In the genomic region with DNA sequence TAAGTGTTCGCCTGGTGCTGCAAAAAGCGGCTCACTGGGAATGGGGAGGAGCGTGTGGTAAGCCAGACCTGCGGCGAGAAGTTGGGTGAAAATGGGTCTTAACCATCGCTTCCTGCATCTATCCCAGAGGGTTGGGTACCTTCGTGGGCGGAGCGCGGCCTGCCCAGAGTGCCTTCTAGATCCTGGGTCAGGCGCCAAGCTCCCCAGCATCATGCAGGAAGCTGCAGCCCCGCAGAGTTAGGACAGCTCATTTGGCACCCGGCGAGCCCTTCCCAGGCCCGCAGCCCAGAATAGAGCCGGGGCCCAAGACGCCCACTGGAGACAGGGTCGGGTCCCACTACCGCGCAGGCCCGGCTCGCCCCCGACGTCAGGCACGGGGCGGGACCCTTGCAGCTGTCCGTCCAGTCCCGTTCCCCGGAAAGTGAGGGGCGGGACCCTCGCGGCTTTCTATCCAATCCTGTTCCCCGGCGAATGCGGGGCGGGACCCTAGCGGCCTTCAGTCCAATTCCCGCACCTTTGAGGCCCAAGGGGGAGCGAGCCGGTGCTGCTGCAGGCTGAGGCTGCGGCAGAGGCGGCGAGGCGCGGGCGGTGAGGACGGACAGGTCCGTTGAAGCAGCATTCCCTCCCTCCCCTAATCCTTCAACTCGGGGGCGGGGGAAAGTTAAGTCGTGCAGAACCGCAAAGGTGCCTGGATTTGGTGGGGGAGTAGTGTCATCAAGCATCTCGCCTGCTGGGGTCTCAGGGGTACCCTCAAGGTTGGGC, we compare ENCODE assay signal across 8 cellular contexts.
A peak's percentile ranks its signal among the peaks of the same experiment; 100 is the strongest.
DNase-seq lines count a peak whose midpoint lies in the region; ATAC-seq and TF ChIP-seq lines count a peak whose summit lies in the region.

A gene with protein sequence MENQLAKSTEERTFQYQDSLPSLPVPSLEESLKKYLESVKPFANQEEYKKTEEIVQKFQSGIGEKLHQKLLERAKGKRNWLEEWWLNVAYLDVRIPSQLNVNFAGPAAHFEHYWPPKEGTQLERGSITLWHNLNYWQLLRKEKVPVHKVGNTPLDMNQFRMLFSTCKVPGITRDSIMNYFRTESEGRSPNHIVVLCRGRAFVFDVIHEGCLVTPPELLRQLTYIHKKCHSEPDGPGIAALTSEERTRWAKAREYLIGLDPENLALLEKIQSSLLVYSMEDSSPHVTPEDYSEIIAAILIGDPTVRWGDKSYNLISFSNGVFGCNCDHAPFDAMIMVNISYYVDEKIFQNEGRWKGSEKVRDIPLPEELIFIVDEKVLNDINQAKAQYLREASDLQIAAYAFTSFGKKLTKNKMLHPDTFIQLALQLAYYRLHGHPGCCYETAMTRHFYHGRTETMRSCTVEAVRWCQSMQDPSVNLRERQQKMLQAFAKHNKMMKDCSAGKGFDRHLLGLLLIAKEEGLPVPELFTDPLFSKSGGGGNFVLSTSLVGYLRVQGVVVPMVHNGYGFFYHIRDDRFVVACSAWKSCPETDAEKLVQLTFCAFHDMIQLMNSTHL (plus strand): TSS at position 499 of the 762 bp plus-strand sequence. CDS start 3,405 bp downstream, outside the sequence.

- H3K4me3 ChIP-seq in AG09309 (ENCODE audit: control insufficient read depth, low read depth, low read length): peak within 1 kb of the TSS; percentile 66

- in situ Hi-C loops in GM18951 (cut with MboI; ENCODE audit: low sequenced_read_pairs, unreplicated experiment): no loop called here

- TF ChIP-seq CTCF in AG09309 (IDR thresholded peaks at IDR 0.05; ENCODE audit: control insufficient read depth, insufficient read depth, low read depth, low read length, missing control alignments): no peak

- DNase-seq in AG09309 (ENCODE audit: low read depth): peak; percentile 65
- DNase-seq in NCI-H226: peak; percentile 88
- peak; percentile 89 for DNase-seq in activated CD4-positive, CD25-positive, alpha-beta regulatory T cell treated with anti-CD3 and anti-CD28 coated beads, Interleukin-2, amount 50 U/mL, for 16 hours (ENCODE audit: low read depth, low spot score)
- peak; percentile 97 for DNase-seq in cerebellar cortex (ENCODE audit: low spot score)
- DNase-seq in islet precursor cell: peak; percentile 97
- DNase-seq in stimulated activated CD4-positive, alpha-beta T cell treated with anti-CD3 and anti-CD28 coated beads, Interleukin-12 subunit alpha, Interleukin-12 subunit beta, amount 100 ng/mL, for 4 hours: peak; percentile 93

- peak; percentile 88 for TF ChIP-seq POLR2A in GM18951 (IDR thresholded peaks at IDR 0.05; ENCODE audit: extremely low read depth, insufficient read depth, insufficient read length)

- ATAC-seq in HG03196 (IDR thresholded peaks at IDR 0.05; ENCODE audit: unreplicated experiment): peak; percentile 99

Comparison
In these comparisons a context has a peak if more than half of its experiments do, and no peak if none do; other contexts are left out.
1. Peak in every context shown above with its lines: DNase-seq, ATAC-seq and H3K4me3 ChIP-seq.